Comparison of ENCODE assay signal across 8 cellular contexts in the genomic region with DNA sequence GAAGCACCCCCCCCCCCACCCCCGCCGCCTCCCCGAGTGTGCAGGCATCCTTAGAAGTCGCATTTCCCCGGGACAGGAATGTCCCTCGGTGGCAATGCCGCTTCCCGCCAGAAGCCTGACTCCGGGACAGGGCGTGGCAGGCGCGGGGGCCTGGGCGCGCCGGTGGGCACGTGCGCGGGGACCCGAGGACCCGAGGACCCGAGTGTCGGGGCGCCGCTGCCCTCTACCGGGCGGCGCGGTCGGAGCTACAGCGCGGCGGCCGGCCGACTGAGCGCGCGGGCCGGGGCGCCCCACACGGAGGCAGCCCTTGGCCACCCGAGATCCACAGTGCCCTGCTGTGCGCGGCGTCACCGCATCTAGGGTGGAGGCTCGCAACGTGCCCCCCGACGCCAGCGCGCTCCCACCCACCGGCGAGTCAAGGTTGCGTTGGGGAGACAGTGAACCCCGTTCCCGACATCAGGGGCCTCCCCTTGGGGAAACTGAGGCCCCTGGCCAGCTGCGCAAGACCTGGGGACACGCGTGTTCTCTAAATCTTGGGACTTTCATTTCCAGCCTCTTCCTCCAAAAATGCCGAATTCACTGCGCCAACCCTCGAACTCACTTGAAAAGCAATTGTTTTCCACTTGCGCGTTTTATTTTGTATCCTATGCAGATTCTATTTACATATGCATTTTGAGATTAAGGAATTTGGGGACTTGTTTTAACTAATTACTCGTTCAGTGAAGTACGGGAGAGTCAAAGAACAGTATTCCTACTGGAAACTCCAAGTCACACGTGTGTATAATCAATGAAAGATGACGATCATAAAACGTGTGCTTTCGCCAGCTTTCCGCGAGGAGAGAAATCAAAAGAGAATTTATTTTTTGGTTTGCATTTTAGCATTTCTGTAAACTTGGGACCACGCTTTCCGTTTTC. TPM values are rescaled to one million over a fixed set of nuclear protein-coding genes. Genes with fewer than 3 reads are reported as not detected.
A peak's percentile ranks its signal among the peaks of the same experiment; 100 is the strongest.
DNase-seq lines count a peak whose midpoint lies in the region; ATAC-seq and TF ChIP-seq lines count a peak whose summit lies in the region.

No MANE protein-coding gene starts in this region.

- intact Hi-C loops in right lobe of liver (cut with DNase I), result loop anchor here in 1 of 2 donors (10.0 kb wide), 1 partner anchor 120 kb away; no protein-coding TSS in a partner anchor

- peak overlapping the region; percentile 69 for H3K27ac Mint-ChIP-seq in activated CD4-positive, alpha-beta T cell treated with anti-CD3 and anti-CD28 coated beads, Interleukin-2, amount 10 ng/mL, durations not matched to agents 7 days and 5 days

- no peaks in the 10 kb centered on the region for H3K36me3 ChIP-seq in right lobe of liver

- H3K4me1 Mint-ChIP-seq in activated CD4-positive, alpha-beta T cell treated with anti-CD3 and anti-CD28 coated beads, Interleukin-2, amount 10 ng/mL, durations not matched to agents 7 days and 5 days, result peaks cover 17% of the 10 kb centered on the region

- H3K27ac ChIP-seq in right lobe of liver, result peak overlapping the region; percentile 67 to 83 (median 76)

- ATAC-seq in GM19463 (IDR thresholded peaks at IDR 0.05; ENCODE audit: unreplicated experiment) (peak; percentile 43), right lobe of liver (peak; percentile 65 to 77 (median 68)), HG02973 (IDR thresholded peaks at IDR 0.05; ENCODE audit: unreplicated experiment) (no peak)

- no peaks in the 10 kb centered on the region for H3K9me3 ChIP-seq in right lobe of liver

- DNase-seq in Ammon's horn (ENCODE audit: low spot score) (peak; percentile 40), NCI-H2171 (lab: John Stamatoyannopoulos, UW) (peak; percentile 64), ecto neural progenitor cell (ENCODE audit: low spot score) (peak; percentile 81), right lobe of liver (peak; percentile 64 to 76 (median 74))
- peak; percentile 42 for DNase-seq in activated CD4-positive, alpha-beta T cell treated with anti-CD3 and anti-CD28 coated beads, Interleukin-2, amount 10 ng/mL, durations not matched to agents 7 days and 5 days
- peak; percentile 41 to 55 for DNase-seq in stimulated activated CD4-positive, alpha-beta T cell treated with anti-CD3 and anti-CD28 coated beads, Interleukin-4, amount 100 ng/mL, for 4 hours

- TF ChIP-seq POLR2A in right lobe of liver (IDR thresholded peaks at IDR 0.05), result peak; percentile 27

- no peaks in the 10 kb centered on the region for H3K9me3 Mint-ChIP-seq in activated CD4-positive, alpha-beta T cell treated with anti-CD3 and anti-CD28 coated beads, Interleukin-2, amount 10 ng/mL, durations not matched to agents 7 days and 5 days

- H3K4me3 ChIP-seq in right lobe of liver, result peak overlapping the region; percentile 64 to 84 (median 64)

- under 1% methylated on average over 25 of the region's 74 CpGs for WGBS in right lobe of liver (ENCODE audit: insufficient coverage, low coverage, low lambda C conversion rate, missing lambda C conversion rate)

- H3K4me1 ChIP-seq in right lobe of liver, result peaks cover 0 to 23% (median 6%) of the 10 kb centered on the region in 4 donors

- CTCF ChIA-PET in activated CD4-positive, alpha-beta T cell treated with anti-CD3 and anti-CD28 coated beads, Interleukin-2, amount 10 ng/mL, durations not matched to agents 7 days and 5 days (lab: Charles Lee), result interaction anchor here (0.5 to 1.4 kb wide), 11 partner anchors 9 to 595 kb away, joined by 3 to 6 read pairs (median 4); no protein-coding TSS in a partner anchor

- H3K27me3 ChIP-seq in right lobe of liver, result no peaks in the 10 kb centered on the region

- peak; percentile 49 to 66 (median 58) for TF ChIP-seq CTCF in right lobe of liver (IDR thresholded peaks at IDR 0.05)

- no peaks in the 10 kb centered on the region for H3K36me3 Mint-ChIP-seq in activated CD4-positive, alpha-beta T cell treated with anti-CD3 and anti-CD28 coated beads, Interleukin-2, amount 10 ng/mL, durations not matched to agents 7 days and 5 days (ENCODE audit: low read depth)

- POLR2A ChIA-PET in activated CD4-positive, alpha-beta T cell treated with anti-CD3 and anti-CD28 coated beads, Interleukin-2, amount 10 ng/mL, durations not matched to agents 7 days and 5 days (lab: Charles Lee), result interaction anchor here (0.6 to 0.8 kb wide), 3 partner anchors 12 to 244 kb away, joined by 3 to 5 read pairs (median 5); no protein-coding TSS in a partner anchor

- H3K27me3 Mint-ChIP-seq in activated CD4-positive, alpha-beta T cell treated with anti-CD3 and anti-CD28 coated beads, Interleukin-2, amount 10 ng/mL, durations not matched to agents 7 days and 5 days, result peaks cover 40% of the 10 kb centered on the region

- H3K4me3 Mint-ChIP-seq in activated CD4-positive, alpha-beta T cell treated with anti-CD3 and anti-CD28 coated beads, Interleukin-2, amount 10 ng/mL, durations not matched to agents 7 days and 5 days, result peak overlapping the region; percentile 83

RNA-seq across cellular contexts. Expression of a gene that starts 3.1 kb away (rescaled TPM):
- total RNA-seq in activated CD4-positive, alpha-beta T cell treated with anti-CD3 and anti-CD28 coated beads, Interleukin-2, amount 10 ng/mL, durations not matched to agents 7 days and 5 days, result 10 to 100 TPM; 27.8 to 34.7 TPM
- 10 to 100 TPM; 34.3 to 53.1 (median 40.6) TPM for total RNA-seq in right lobe of liver
